Comparison of ENCODE assay signal across 8 cellular contexts in the genomic region with DNA sequence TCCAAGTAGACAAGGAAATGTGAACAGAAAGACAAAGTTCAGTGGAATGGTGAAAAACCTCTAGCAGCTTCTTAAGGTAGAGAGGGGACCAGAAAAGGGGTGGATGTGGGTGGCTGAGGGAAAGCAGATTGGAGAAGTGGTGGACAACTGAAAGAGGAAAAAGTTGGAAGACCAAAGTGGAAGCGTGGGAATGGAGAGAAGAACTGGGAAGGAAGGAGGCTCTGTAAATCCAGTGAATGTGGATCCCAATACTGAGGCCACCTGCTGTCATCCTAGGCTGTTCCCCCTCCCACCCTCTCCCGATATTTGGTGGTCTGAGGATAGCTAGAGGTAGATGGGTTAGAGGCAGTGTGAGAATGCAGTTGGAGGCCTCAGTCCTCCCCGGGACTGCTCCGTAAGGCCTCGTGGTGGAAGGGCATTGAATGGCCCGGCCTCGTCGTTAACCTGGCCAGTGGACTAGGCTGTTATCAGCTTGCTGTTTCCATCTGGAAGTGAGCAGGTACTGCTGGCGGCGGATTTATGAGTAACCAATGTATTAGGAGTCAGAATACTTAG. TPM values are rescaled to one million over a fixed set of nuclear protein-coding genes. Genes with fewer than 3 reads are reported as not detected.
DNase-seq lines count a peak whose midpoint lies in the region; ATAC-seq, FAIRE-seq and TF ChIP-seq lines count a peak whose summit lies in the region.

No MANE protein-coding gene starts in this region.

- TF ChIP-seq CTCF in Loucy (conservative IDR thresholded peaks at IDR 0.05; ENCODE audit: low read length): no peak
- TF ChIP-seq CTCF in K562 (IDR thresholded peaks at IDR 0.05 in 2 of 3, conservative IDR thresholded peaks at IDR 0.05 in 1 of 3; ENCODE audit: insufficient read depth in 2 of 3, low read depth in 1 of 3, low read length in 3 of 3): no peak

- no peaks in the 10 kb centered on the region for H3K9me3 ChIP-seq in Loucy (ENCODE audit: insufficient read depth, low read depth, low read length)
- no peaks in the 10 kb centered on the region for H3K9me3 ChIP-seq in K562 (replicated peaks; ENCODE audit: control insufficient read depth, insufficient read depth, low read depth, low read length)

- H3K4me3 ChIP-seq in Loucy (ENCODE audit: low read length, poor library complexity, severe bottlenecking) (peak overlapping the region; percentile 83), K562 (peak overlapping the region; percentile 71)

- H2AFZ ChIP-seq in Loucy (ENCODE audit: low read length) (peak overlapping the region; percentile 95), K562 (ENCODE audit: low read depth, low read length) (peak overlapping the region; percentile 85)

- intact Hi-C loops in K562 (cut with micrococcal nuclease) (loop anchor here (2.0 kb wide), 1 partner anchor 20 kb away; the partner anchor contains the start of gene DAZAP2), left colon (cut with DNase I, micrococcal nuclease) (no loop called here)

- POLR2A ChIA-PET in K562 (lab: Yijun Ruan, JAX): interaction anchor here (0.5 to 3.0 kb wide), 20 partner anchors 9 to 699 kb away, joined by 3 to 15 read pairs (median 3); partner anchors contain the start of genes CSRNP2 and DAZAP2

- H3K4me1 ChIP-seq in Loucy (ENCODE audit: insufficient read depth, low read length, poor library complexity, severe bottlenecking) (peaks cover 14% of the 10 kb centered on the region), K562 (replicated peaks in 1 of 2; ENCODE audit: control insufficient read depth in 2 of 2, insufficient read depth in 2 of 2, low read length in 2 of 2) (peaks cover 21 to 22% of the 10 kb centered on the region in 2 experiments; a peak in 4 of 5 replicates)

- H3K4me2 ChIP-seq in Loucy (ENCODE audit: low read depth, low read length, poor library complexity, severe bottlenecking): peak overlapping the region; percentile 89
- peak overlapping the region; percentile 91 for H3K4me2 ChIP-seq in K562 (ENCODE audit: insufficient read depth, low read length)

- H3F3A ChIP-seq in Loucy (ENCODE audit: low read depth): no peaks in the 10 kb centered on the region

- peak; percentile 4 for DNase-seq in COLO668 (lab: John Stamatoyannopoulos, UW; ENCODE audit: unreplicated experiment)
- DNase-seq in K562 (ENCODE audit: extremely low read depth in 1 of 4, low spot score in 3 of 4): peak; percentile 57 to 82 (median 63)
- peak; percentile 32 to 38 for DNase-seq in left colon
- no peak for DNase-seq in putamen (ENCODE audit: low spot score)
- DNase-seq in stimulated activated CD4-positive, alpha-beta T cell treated with anti-CD3 and anti-CD28 coated beads, Interleukin-4, amount 100 ng/mL, for 24 hours: no peak
- DNase-seq in NCI-H446 treated with DMSO at 0.1 percent for 48 hours (lab: John Stamatoyannopoulos, UW): no peak

- no peaks in the 10 kb centered on the region for H4K20me1 ChIP-seq in Loucy (ENCODE audit: insufficient read depth, low read length, poor library complexity, severe bottlenecking)
- H4K20me1 ChIP-seq in K562 (replicated peaks; ENCODE audit: control insufficient read depth, insufficient read depth, low read length): no peaks in the 10 kb centered on the region

- in situ Hi-C loops in K562 (cut with MboI): no loop called here

- H3K9me1 ChIP-seq in K562 (ENCODE audit: control insufficient read depth, insufficient read depth, low read length): no peaks in the 10 kb centered on the region

- H3K9ac ChIP-seq in Loucy (ENCODE audit: low read depth, low read length, poor library complexity, severe bottlenecking): peak overlapping the region; percentile 79
- peak overlapping the region; percentile 91 to 99 for H3K9ac ChIP-seq in K562 (ENCODE audit: insufficient read depth in 1 of 2, low read depth in 2 of 2, low read length in 2 of 2)

- peak; percentile 79 for FAIRE-seq in K562 (lab: Jason Lieb, UNC)

- H3K27me3 ChIP-seq in Loucy (ENCODE audit: insufficient read depth, low read length, poor library complexity, severe bottlenecking) (no peaks in the 10 kb centered on the region), K562 (ENCODE audit: control insufficient read depth in 2 of 2, insufficient read depth in 2 of 2, low read length in 2 of 2) (no peaks in the 10 kb centered on the region)

- peak; percentile 38 for TF ChIP-seq POLR2A in K562 (conservative IDR thresholded peaks at IDR 0.05)

- WGBS in K562 (ENCODE audit: insufficient coverage, low coverage, missing lambda C conversion rate): under 1% methylated on average over 10 of the region's 10 CpGs

- H3K36me3 ChIP-seq in Loucy (ENCODE audit: insufficient read depth, low read length) (no peaks in the 10 kb centered on the region), K562 (ENCODE audit: control insufficient read depth, insufficient read depth, low read length) (no peaks in the 10 kb centered on the region)

- CTCF ChIA-PET in K562 (lab: Yijun Ruan, JAX; ENCODE audit: low intra/inter-chr PET ratio): interaction anchor here (0.6 kb wide), 1 partner anchor 1245 kb away, joined by 4 read pairs; no protein-coding TSS in a partner anchor

- no peak for TF ChIP-seq RAD21 in K562 (CRISPR knock-in tag; conservative IDR thresholded peaks at IDR 0.05 in 1 of 2, IDR thresholded peaks at IDR 0.05 in 1 of 2)

- H3K9me2 ChIP-seq in Loucy (replicated peaks; ENCODE audit: low read depth, low read length): no peaks in the 10 kb centered on the region

- peak overlapping the region; percentile 90 for H3K27ac ChIP-seq in K562 (ENCODE audit: extremely low read depth, low read depth, low read length)
- H3K27ac ChIP-seq in temporal lobe (ENCODE audit: low read depth, low read length): peak overlapping the region; percentile 89

- ATAC-seq in K562 (peak; percentile 78), left colon (peak; percentile 50)

- TF ChIP-seq EP300 in K562 (IDR thresholded peaks at IDR 0.05; ENCODE audit: low read length): no peak

- no peaks in the 10 kb centered on the region for H3K79me2 ChIP-seq in Loucy (ENCODE audit: insufficient read depth, low read length)
- H3K79me2 ChIP-seq in K562 (ENCODE audit: control insufficient read depth, insufficient read depth, low read length): peaks cover 22% of the 10 kb centered on the region

- BruUV-seq in K562 (replicated peaks; lab: Mats Ljungman, UMichigan): no TSS peak

RNA-seq across cellular contexts. Expression of gene POU6F1, which starts 0.8 kb away (rescaled TPM):
- 8.6 and 29.6 TPM in 2 replicates for total RNA-seq in K562 (2011; cell fraction: chromatin; rRNA removed; ENCODE audit: low replicate concordance)
- 5.3 and 7.0 TPM in 2 replicates for total RNA-seq in K562 (2011; cell fraction: nucleolus; rRNA removed)
- 13.7 and 24.2 TPM in 2 replicates for total RNA-seq in K562 (2011; cell fraction: nucleoplasm; rRNA removed)
- total RNA-seq in K562 (2014; rRNA removed): 0.36 and 1.3 TPM in 2 replicates
- 1.4 and 2.0 TPM in 2 replicates for total RNA-seq in K562 (2014; rRNA removed; fragmentation: Illumina TruSeq; extraction: Trizol)
- 0.98 and 1.1 TPM in 2 replicates for total RNA-seq in K562 (2015; rRNA removed; fragmentation: Illumina TruSeq; extraction: Trizol)
- 3.3 and 4.0 TPM in 2 replicates for total RNA-seq in K562 (2021)
- polyA plus RNA-seq in K562 (2011; rRNA removed): 3.0 and 3.4 TPM in 2 replicates
- 1.2 and 1.3 TPM in 2 replicates for polyA plus RNA-seq in K562 (2011; cell fraction: cytosol; rRNA removed)
- polyA plus RNA-seq in K562 (2011; cell fraction: nucleus; rRNA removed): 7.9 and 10.0 TPM in 2 replicates
- polyA plus RNA-seq in K562 (2012): 0.89 and 5.9 TPM in 2 replicates
- 1.1 and 1.4 TPM in 2 replicates for polyA plus RNA-seq in K562 (2014; fragmentation: Illumina TruSeq; extraction: Trizol)
- under 1 TPM; 0.14 to 0.25 TPM for polyA plus RNA-seq in K562 (2014; fragmentation: Nextera tagmentation; extraction: Ambion mirVana)
- 0.78 and 1.4 TPM in 2 replicates for polyA plus RNA-seq in K562 (2014; rRNA removed)
- polyA minus RNA-seq in K562 (2011; rRNA and poly(A)+ RNA removed): 1.5 and 1.6 TPM in 2 replicates
- 2.1 and 2.3 TPM in 2 replicates for polyA minus RNA-seq in K562 (2011; cell fraction: cytosol; rRNA and poly(A)+ RNA removed)
- 2.3 and 3.6 TPM in 2 replicates for polyA minus RNA-seq in K562 (2011; cell fraction: nucleus; rRNA and poly(A)+ RNA removed)
- total RNA-seq in left colon: 1 to 10 TPM; 6.3 to 6.9 TPM
- total RNA-seq in temporal lobe: 11.3 TPM

RNA-seq across cellular contexts. Expression of gene DAZAP2, which starts 19.9 kb away (rescaled TPM):
- total RNA-seq in K562 (2011; cell fraction: chromatin; rRNA removed; ENCODE audit: low replicate concordance): 65.3 and 70.8 TPM in 2 replicates
- 50.3 and 56.7 TPM in 2 replicates for total RNA-seq in K562 (2011; cell fraction: nucleolus; rRNA removed)
- 71.7 and 79.8 TPM in 2 replicates for total RNA-seq in K562 (2011; cell fraction: nucleoplasm; rRNA removed)
- 111 and 116 TPM in 2 replicates for total RNA-seq in K562 (2014; rRNA removed)
- 144 and 149 TPM in 2 replicates for total RNA-seq in K562 (2014; rRNA removed; fragmentation: Illumina TruSeq; extraction: Trizol)
- total RNA-seq in K562 (2015; rRNA removed; fragmentation: Illumina TruSeq; extraction: Trizol): 194 and 195 TPM in 2 replicates
- total RNA-seq in K562 (2021): 129 and 132 TPM in 2 replicates
- 329 and 342 TPM in 2 replicates for polyA plus RNA-seq in K562 (2011; rRNA removed)
- 426 and 578 TPM in 2 replicates for polyA plus RNA-seq in K562 (2011; cell fraction: cytosol; rRNA removed)
- 135 and 184 TPM in 2 replicates for polyA plus RNA-seq in K562 (2011; cell fraction: nucleus; rRNA removed)
- 215 and 432 TPM in 2 replicates for polyA plus RNA-seq in K562 (2012)
- 276 and 289 TPM in 2 replicates for polyA plus RNA-seq in K562 (2014; fragmentation: Illumina TruSeq; extraction: Trizol)
- 100 to 1,000 TPM; 364 to 668 TPM for polyA plus RNA-seq in K562 (2014; fragmentation: Nextera tagmentation; extraction: Ambion mirVana)
- 227 and 282 TPM in 2 replicates for polyA plus RNA-seq in K562 (2014; rRNA removed)
- polyA minus RNA-seq in K562 (2011; rRNA and poly(A)+ RNA removed): 188 and 248 TPM in 2 replicates
- 112 and 122 TPM in 2 replicates for polyA minus RNA-seq in K562 (2011; cell fraction: cytosol; rRNA and poly(A)+ RNA removed)
- 28.7 and 52.4 TPM in 2 replicates for polyA minus RNA-seq in K562 (2011; cell fraction: nucleus; rRNA and poly(A)+ RNA removed)
- 100 to 1,000 TPM; 300 to 304 TPM for total RNA-seq in left colon
- 45.7 TPM for total RNA-seq in temporal lobe

RNA-seq across cellular contexts. Expression of gene TFCP2, which starts 45.7 kb away (rescaled TPM):
- 20.7 and 41.6 TPM in 2 replicates for total RNA-seq in K562 (2011; cell fraction: chromatin; rRNA removed; ENCODE audit: low replicate concordance)
- 12.0 and 14.1 TPM in 2 replicates for total RNA-seq in K562 (2011; cell fraction: nucleolus; rRNA removed)
- total RNA-seq in K562 (2011; cell fraction: nucleoplasm; rRNA removed): 23.2 and 35.4 TPM in 2 replicates
- total RNA-seq in K562 (2014; rRNA removed) (17.2 and 18.1 TPM in 2 replicates), K562 (2014; rRNA removed; fragmentation: Illumina TruSeq; extraction: Trizol) (17.4 and 21.1 TPM in 2 replicates), K562 (2015; rRNA removed; fragmentation: Illumina TruSeq; extraction: Trizol) (17.2 and 19.3 TPM in 2 replicates), K562 (2021) (26.9 and 29.0 TPM in 2 replicates), left colon (10 to 100 TPM; 26.0 to 28.4 TPM), temporal lobe (21.9 TPM)
- polyA plus RNA-seq in K562 (2011; rRNA removed) (25.4 and 34.4 TPM in 2 replicates), K562 (2014; fragmentation: Illumina TruSeq; extraction: Trizol) (35.2 and 38.9 TPM in 2 replicates), K562 (2014; fragmentation: Nextera tagmentation; extraction: Ambion mirVana) (10 to 100 TPM in 1 of 2 experiments, 1 to 10 TPM in 1; 8.0 to 17.8 TPM), K562 (2014; rRNA removed) (24.2 and 27.5 TPM in 2 replicates)
- 11.5 and 16.8 TPM in 2 replicates for polyA plus RNA-seq in K562 (2011; cell fraction: cytosol; rRNA removed)
- 12.3 and 14.5 TPM in 2 replicates for polyA plus RNA-seq in K562 (2011; cell fraction: nucleus; rRNA removed)
- polyA plus RNA-seq in K562 (2012): 22.6 and 28.0 TPM in 2 replicates
- 26.0 and 28.2 TPM in 2 replicates for polyA minus RNA-seq in K562 (2011; rRNA and poly(A)+ RNA removed)
- 10.6 and 11.7 TPM in 2 replicates for polyA minus RNA-seq in K562 (2011; cell fraction: cytosol; rRNA and poly(A)+ RNA removed)
- polyA minus RNA-seq in K562 (2011; cell fraction: nucleus; rRNA and poly(A)+ RNA removed): 4.8 and 7.7 TPM in 2 replicates

RNA-seq across cellular contexts. Expression of gene SMAGP, which starts 51.5 kb away (rescaled TPM):
- total RNA-seq in K562 (2011; cell fraction: chromatin; rRNA removed; ENCODE audit: low replicate concordance): 33.1 and 42.1 TPM in 2 replicates
- total RNA-seq in K562 (2011; cell fraction: nucleolus; rRNA removed): 28.7 and 34.4 TPM in 2 replicates
- total RNA-seq in K562 (2011; cell fraction: nucleoplasm; rRNA removed): 43.1 and 65.2 TPM in 2 replicates
- 23.1 and 26.4 TPM in 2 replicates for total RNA-seq in K562 (2014; rRNA removed)
- total RNA-seq in K562 (2014; rRNA removed; fragmentation: Illumina TruSeq; extraction: Trizol): 26.5 and 31.6 TPM in 2 replicates
- 24.9 and 25.3 TPM in 2 replicates for total RNA-seq in K562 (2015; rRNA removed; fragmentation: Illumina TruSeq; extraction: Trizol)
- 29.7 and 35.9 TPM in 2 replicates for total RNA-seq in K562 (2021)
- polyA plus RNA-seq in K562 (2011; rRNA removed): 52.2 and 62.3 TPM in 2 replicates
- 47.6 and 61.5 TPM in 2 replicates for polyA plus RNA-seq in K562 (2011; cell fraction: cytosol; rRNA removed)
- 38.6 and 59.2 TPM in 2 replicates for polyA plus RNA-seq in K562 (2011; cell fraction: nucleus; rRNA removed)
- 40.6 and 110 TPM in 2 replicates for polyA plus RNA-seq in K562 (2012)
- polyA plus RNA-seq in K562 (2014; fragmentation: Illumina TruSeq; extraction: Trizol): 45.9 and 53.9 TPM in 2 replicates
- polyA plus RNA-seq in K562 (2014; fragmentation: Nextera tagmentation; extraction: Ambion mirVana): 10 to 100 TPM; 26.0 to 29.9 TPM
- 33.6 and 35.3 TPM in 2 replicates for polyA plus RNA-seq in K562 (2014; rRNA removed)
- polyA minus RNA-seq in K562 (2011; rRNA and poly(A)+ RNA removed): 31.6 and 53.7 TPM in 2 replicates
- polyA minus RNA-seq in K562 (2011; cell fraction: cytosol; rRNA and poly(A)+ RNA removed): 14.2 and 22.0 TPM in 2 replicates
- polyA minus RNA-seq in K562 (2011; cell fraction: nucleus; rRNA and poly(A)+ RNA removed): 10.8 and 13.6 TPM in 2 replicates
- 100 to 1,000 TPM in 1 of 2 donors, 10 to 100 TPM in 1; 77.3 to 102 TPM for total RNA-seq in left colon
- 1.2 TPM for total RNA-seq in temporal lobe

Comparison
In these comparisons a context has a peak if more than half of its experiments do, and no peak if none do; other contexts are left out.
1. DNase-seq: peak in COLO668 (single experiment), K562 (4 of 4) and left colon (2 of 2); none in putamen (single experiment), stimulated activated CD4-positive, alpha-beta T cell treated with anti-CD3 and anti-CD28 coated beads, Interleukin-4, amount 100 ng/mL, for 24 hours (single experiment) and NCI-H446 treated with DMSO at 0.1 percent for 48 hours (single experiment).